Comparison of ENCODE assay signal across 1 cellular context in genomic region chr2:227411320-227411989, GRCh38.
TF ChIP-seq lines count a peak whose summit lies in the region.

No MANE protein-coding gene starts in this region.

TF ChIP-seq in GM12878, 131 proteins besides CTCF, POLR2A, EP300 and RAD21 (continued from another document and continues in another):
- TF ChIP-seq ATF2 (IDR thresholded peaks at IDR 0.05; ENCODE audit: low read length) (peak; percentile 77; the same call in 1 of the 2 replicates), CEBPZ (IDR thresholded peaks at IDR 0.05; ENCODE audit: low read depth, low read length) (no peak), CBX5 (IDR thresholded peaks at IDR 0.05; ENCODE audit: low read depth) (no peak), CHD4 (IDR thresholded peaks at IDR 0.05) (no peak), E4F1 (IDR thresholded peaks at IDR 0.05; ENCODE audit: borderline replicate concordance, partially characterized antibody) (no peak), YY1 (IDR thresholded peaks at IDR 0.05; ENCODE audit: low read depth, low read length) (no peak), MYC (IDR thresholded peaks at IDR 0.05; ENCODE audit: insufficient read depth, insufficient read length, insufficient replicate concordance, low read length, severe bottlenecking) (no peak), MEF2A (IDR thresholded peaks at IDR 0.05; ENCODE audit: insufficient read depth, low read depth, low read length) (peak; percentile 87; the same call in 1 of the 2 replicates), ZBTB4 (CRISPR knock-in tag; IDR thresholded peaks at IDR 0.05) (no peak), KDM1A (IDR thresholded peaks at IDR 0.05; ENCODE audit: borderline replicate concordance) (no peak), SMAD5 (IDR thresholded peaks at IDR 0.05; ENCODE audit: low read depth) (no peak), NBN (IDR thresholded peaks at IDR 0.05) (peak; percentile 88), FOXK2 (IDR thresholded peaks at IDR 0.05) (no peak), ATF7 (IDR thresholded peaks at IDR 0.05; ENCODE audit: low read depth) (peak; percentile 76), IKZF2 (IDR thresholded peaks at IDR 0.05) (peak; percentile 99 to 100), SRF (IDR thresholded peaks at IDR 0.05; ENCODE audit: low read depth in 2 of 2, low read length in 2 of 2) (no peak), RCOR1 (conservative IDR thresholded peaks at IDR 0.05; ENCODE audit: low read depth, low read length) (no peak), EZH2 (IDR thresholded peaks at IDR 0.05; ENCODE audit: borderline replicate concordance, control insufficient read depth, low read depth, low read length) (no peak), CEBPB (IDR thresholded peaks at IDR 0.05; ENCODE audit: borderline replicate concordance in 1 of 2, low read depth in 2 of 2, low read length in 2 of 2) (peak in 1 of 2 experiments; percentile 37; a peak in 1 of 4 replicates), RUNX3 (IDR thresholded peaks at IDR 0.05; ENCODE audit: low read length) (peak; percentile 97), YBX1 (IDR thresholded peaks at IDR 0.05) (no peak), BMI1 (IDR thresholded peaks at IDR 0.05; ENCODE audit: borderline replicate concordance) (peak; percentile 58), IKZF1 (conservative IDR thresholded peaks at IDR 0.05) (peak; percentile 99), SPI1 (IDR thresholded peaks at IDR 0.05; ENCODE audit: borderline replicate concordance, insufficient read depth, low read depth, low read length) (no peak), HCFC1 (IDR thresholded peaks at IDR 0.05; ENCODE audit: low read length) (no peak), POLR2AphosphoS2 (IDR thresholded peaks at IDR 0.05; ENCODE audit: low read depth, low read length) (no peak), SREBF1 (IDR thresholded peaks at IDR 0.05; ENCODE audit: low read length) (no peak), ZNF384 (IDR thresholded peaks at IDR 0.05; ENCODE audit: borderline replicate concordance, low read depth, low read length) (no peak; the same call in 1 of the 2 replicates), ZBTB11 (CRISPR knock-in tag; IDR thresholded peaks at IDR 0.05) (no peak), ETV6 (conservative IDR thresholded peaks at IDR 0.05 in 1 of 2, IDR thresholded peaks at IDR 0.05 in 1 of 2; ENCODE audit: borderline replicate concordance in 1 of 2, low read depth in 1 of 2) (no peak; a peak in 1 of 4 replicates), STAT1 (conservative IDR thresholded peaks at IDR 0.05) (no peak), ZBTB33 (IDR thresholded peaks at IDR 0.05) (no peak), RELB (IDR thresholded peaks at IDR 0.05; ENCODE audit: low read depth) (peak; percentile 99), ZNF687 (IDR thresholded peaks at IDR 0.05) (peak; percentile 83), FOS (IDR thresholded peaks at IDR 0.05; ENCODE audit: borderline replicate concordance, extremely low read depth, insufficient read length) (no peak), SMARCA5 (IDR thresholded peaks at IDR 0.05) (0 out of 2 replicates have a peak, but pooled peaks have one; percentile 60), MXI1 (IDR thresholded peaks at IDR 0.05; ENCODE audit: low read depth, low read length) (no peak; the same call in 1 of the 2 replicates), STAT3 (IDR thresholded peaks at IDR 0.05; ENCODE audit: low read depth, low read length) (no peak), LARP7 (IDR thresholded peaks at IDR 0.05) (no peak)
